ENCODE assay signal across 25 cellular contexts in the genomic region with DNA sequence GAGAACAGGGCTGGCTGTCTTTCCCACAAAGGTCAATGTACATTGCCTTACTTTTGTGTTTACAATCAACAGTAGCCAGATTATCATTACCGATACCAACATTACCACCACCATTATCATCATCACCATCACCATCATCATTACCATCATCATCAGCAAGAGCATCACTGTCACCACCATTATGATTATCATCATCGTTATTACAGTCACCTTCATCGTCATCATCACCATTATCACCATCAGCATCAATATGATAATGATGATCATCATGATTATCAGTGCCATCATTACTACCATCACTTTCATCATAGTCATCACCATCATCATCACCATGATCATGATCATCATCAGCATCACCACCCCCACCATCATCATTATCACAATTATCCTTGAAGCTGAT.
DNase-seq lines count a peak whose midpoint lies in the region; ATAC-seq, FAIRE-seq and TF ChIP-seq lines count a peak whose summit lies in the region.
"Had no signal": no experiment of that assay in that cellular context is flagged by ENCODE, and none has a peak within 500 bp of the region (broad histone marks: within the 10 kb centered on the region; RNA-seq: fewer than 3 reads in every experiment).

No MANE protein-coding gene starts in this region.

- DNase-seq in HTR-8/SVneo (ENCODE audit: insufficient read length, low spot score) = no peak
- no peak for DNase-seq in urothelium cell line (ENCODE audit: low spot score)
- DNase-seq in islet precursor cell = no peak
- DNase-seq: 8988T; ACHN; BE2C; C1 segment of cervical spinal cord; CD4-positive, alpha-beta memory T cell; CD4-positive, CD25-positive, alpha-beta regulatory T cell; CD8-positive, alpha-beta memory T cell; COR-L47; DMS 273 treated with DMSO at 0.1 percent for 48 hours; DMS153; DMS53; DMS79; DND-41; EL; GDM1 had no signal

- no peak for ATAC-seq in HG03175 (IDR thresholded peaks at IDR 0.05; ENCODE audit: unreplicated experiment)
- ATAC-seq: GM12878 had no signal

- H3K9me3 ChIP-seq in HEK293 (ENCODE audit: control insufficient read depth, insufficient read depth, low read depth, low read length) = no peaks in the 10 kb centered on the region
- H3K9me3 ChIP-seq: BE2C had no signal

- no peak overlapping the region for H3K27ac ChIP-seq in HEK293 (ENCODE audit: extremely low read depth, low read depth, low read length)
- H3K27ac ChIP-seq: BLaER1 had no signal

- FAIRE-seq in HTR-8/SVneo (lab: Jason Lieb, UNC) (peak; percentile 46), urothelium cell line (lab: Jason Lieb, UNC) (peak; percentile 59)
- FAIRE-seq: A204.1, GM12878, GM12892, GM18507 had no signal

- H3K4me3 ChIP-seq in HEK293 (ENCODE audit: low read depth, low read length) = no peak overlapping the region
- H3K4me3 ChIP-seq: BLaER1, GM12878 had no signal

- no peaks in the 10 kb centered on the region for H3K36me3 ChIP-seq in HEK293 (ENCODE audit: control insufficient read depth in 2 of 2, insufficient read depth in 1 of 2, low read length in 2 of 2)
- H3K36me3 ChIP-seq: BE2C, BLaER1 had no signal

- POLR2A ChIA-PET in HEK293 (lab: Yijun Ruan, JAX) = no interaction called here

- TF ChIP-seq CTCF in HEK293 (tag by site-specific recombination; IDR thresholded peaks at IDR 0.05) = no peak

- H3K4me1 ChIP-seq in HEK293 (ENCODE audit: control insufficient read depth, insufficient read depth, low read length) = no peaks in the 10 kb centered on the region
- H3K4me1 ChIP-seq: BE2C, BLaER1 had no signal

- CTCF ChIA-PET in HEK293 (lab: Yijun Ruan, JAX) = no interaction called here

TF ChIP-seq in HEK293, 187 proteins besides CTCF, POLR2A, EP300 and RAD21:
- TF ChIP-seq, protein P1, sequence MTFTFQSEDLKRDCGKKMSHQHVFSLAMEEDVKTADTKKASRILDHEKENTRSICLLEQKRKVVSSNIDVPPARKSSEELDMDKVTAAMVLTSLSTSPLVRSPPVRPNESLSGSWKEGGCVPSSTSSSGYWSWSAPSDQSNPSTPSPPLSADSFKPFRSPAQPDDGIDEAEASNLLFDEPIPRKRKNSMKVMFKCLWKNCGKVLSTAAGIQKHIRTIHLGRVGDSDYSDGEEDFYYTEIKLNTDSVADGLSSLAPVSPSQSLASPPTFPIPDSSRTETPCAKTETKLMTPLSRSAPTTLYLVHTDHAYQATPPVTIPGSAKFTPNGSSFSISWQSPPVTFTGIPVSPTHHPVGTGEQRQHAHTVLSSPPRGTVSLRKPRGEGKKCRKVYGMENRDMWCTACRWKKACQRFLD (tag by site-specific recombination; IDR thresholded peaks at IDR 0.05) = no peak
- TF ChIP-seq, protein P2, sequence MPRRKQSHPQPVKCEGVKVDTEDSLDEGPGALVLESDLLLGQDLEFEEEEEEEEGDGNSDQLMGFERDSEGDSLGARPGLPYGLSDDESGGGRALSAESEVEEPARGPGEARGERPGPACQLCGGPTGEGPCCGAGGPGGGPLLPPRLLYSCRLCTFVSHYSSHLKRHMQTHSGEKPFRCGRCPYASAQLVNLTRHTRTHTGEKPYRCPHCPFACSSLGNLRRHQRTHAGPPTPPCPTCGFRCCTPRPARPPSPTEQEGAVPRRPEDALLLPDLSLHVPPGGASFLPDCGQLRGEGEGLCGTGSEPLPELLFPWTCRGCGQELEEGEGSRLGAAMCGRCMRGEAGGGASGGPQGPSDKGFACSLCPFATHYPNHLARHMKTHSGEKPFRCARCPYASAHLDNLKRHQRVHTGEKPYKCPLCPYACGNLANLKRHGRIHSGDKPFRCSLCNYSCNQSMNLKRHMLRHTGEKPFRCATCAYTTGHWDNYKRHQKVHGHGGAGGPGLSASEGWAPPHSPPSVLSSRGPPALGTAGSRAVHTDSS (tag by site-specific recombination; IDR thresholded peaks at IDR 0.05) = 0 out of 2 replicates have a peak, but pooled peaks have one; percentile 25
- no peak for TF ChIP-seq ZNF366 (tag by site-specific recombination; conservative IDR thresholded peaks at IDR 0.05)
